In the genomic region with DNA sequence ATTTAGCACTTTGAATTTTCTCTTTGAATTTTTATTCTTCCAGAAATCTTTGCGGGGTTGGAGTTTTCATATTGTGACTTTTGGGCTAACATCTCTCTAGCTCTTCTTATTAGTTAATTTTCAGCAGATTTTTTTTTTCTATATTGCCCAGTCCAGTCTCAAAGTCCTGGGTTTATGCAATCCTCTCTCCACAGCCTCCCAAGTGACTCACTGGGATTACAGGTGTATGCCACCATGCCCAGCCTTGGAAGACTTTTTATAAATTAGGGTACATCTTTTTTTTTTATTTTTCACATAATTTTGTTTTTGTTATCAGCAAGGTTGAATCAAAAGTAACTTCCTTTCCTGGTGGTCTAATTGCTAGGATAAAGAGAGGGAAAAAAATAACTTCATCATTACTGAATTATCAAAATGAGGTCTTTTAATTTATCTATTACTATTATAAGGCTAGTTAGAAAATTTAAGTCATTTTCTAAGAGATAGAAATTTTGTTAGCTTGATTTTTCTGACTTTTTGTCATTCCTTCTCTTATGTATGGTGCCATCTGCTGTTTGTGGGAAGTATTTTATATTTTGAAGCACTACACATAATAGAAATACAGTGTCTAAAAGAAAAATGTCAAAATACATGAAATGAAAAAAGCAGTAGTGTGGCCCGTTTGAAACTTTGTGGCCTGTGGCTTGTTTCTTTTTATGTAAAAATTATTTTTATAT, we compare ENCODE assay signal across 8 cellular contexts.
DNase-seq lines count a peak whose midpoint lies in the region; ATAC-seq lines count a peak whose summit lies in the region.

No MANE protein-coding gene starts in this region.

- in situ Hi-C loops in Caki2 (cut with HindIII; ENCODE audit: low pct_unique_long_range_greater_than_20kb, low sequenced_read_pairs), result no loop called here

- ATAC-seq in HG03442 (IDR thresholded peaks at IDR 0.05; ENCODE audit: unreplicated experiment) (no peak), HG03095 (IDR thresholded peaks at IDR 0.05; ENCODE audit: unreplicated experiment) (no peak)

- DNase-seq in Caki2 (ENCODE audit: low read depth) (peak; percentile 8), HT1080 (ENCODE audit: low read depth) (peak; percentile 15), amniotic epithelial cell (ENCODE audit: low read depth) (peak; percentile 37), lung microvascular endothelial cell (ENCODE audit: low read depth in 2 of 2) (peak; percentile 53 to 61), DMS153 treated with DMSO at 0.1 percent for 48 hours (lab: John Stamatoyannopoulos, UW; ENCODE audit: unreplicated experiment) (no peak), GM19238 (ENCODE audit: insufficient read length, low spot score) (no peak)

Comparison
In these comparisons a context has a peak if more than half of its experiments do, and no peak if none do; other contexts are left out.
1. DNase-seq: peak in Caki2 (single experiment), HT1080 (single experiment), amniotic epithelial cell (single experiment) and lung microvascular endothelial cell (2 of 2); none in DMS153 treated with DMSO at 0.1 percent for 48 hours (single experiment) and GM19238 (single experiment).